8 cellular contexts compared by ENCODE assay signal in the genomic region with DNA sequence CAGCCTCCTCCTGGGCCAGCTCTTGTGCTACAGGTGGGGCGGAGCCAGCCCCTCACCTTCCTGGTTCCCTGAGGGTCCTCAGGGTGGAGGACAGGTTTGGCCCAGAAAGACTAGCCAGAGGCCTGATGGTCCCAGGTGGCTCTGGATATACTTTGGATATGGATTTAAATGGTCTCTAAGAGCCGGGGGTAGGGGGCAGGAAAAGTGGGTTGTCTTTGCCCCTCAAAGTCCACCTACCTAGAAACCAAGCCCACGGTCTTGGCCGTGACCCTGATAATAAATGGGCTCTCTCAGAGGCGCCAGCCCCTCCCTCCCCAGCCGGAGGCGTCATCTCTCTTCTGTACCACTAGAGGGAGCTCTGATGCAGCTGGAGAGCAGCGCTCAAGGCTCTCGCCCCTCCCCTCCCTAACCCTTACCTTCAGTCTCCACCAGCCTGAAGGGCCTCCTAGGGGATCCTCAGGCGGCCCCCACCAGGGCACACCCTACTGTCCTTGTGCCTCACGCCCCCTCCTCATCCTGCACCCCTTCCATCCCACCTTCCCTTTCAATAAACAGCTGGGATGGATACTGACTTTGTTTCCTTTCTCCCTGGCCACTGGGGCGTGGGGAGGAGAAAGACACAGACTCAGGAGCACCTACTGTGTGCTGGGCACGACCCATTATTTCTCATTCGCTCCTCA. TPM values are rescaled to one million over a fixed set of nuclear protein-coding genes. Genes with fewer than 3 reads are reported as not detected.
DNase-seq lines count a peak whose midpoint lies in the region; ATAC-seq and TF ChIP-seq lines count a peak whose summit lies in the region.

No MANE protein-coding gene starts in this region.

- H3K9me3 ChIP-seq in lower lobe of right lung, result no peaks in the 10 kb centered on the region

- ATAC-seq in GM19043 (IDR thresholded peaks at IDR 0.05; ENCODE audit: low read depth, unreplicated experiment) (peak; percentile 78), HG03354 (IDR thresholded peaks at IDR 0.05; ENCODE audit: poor library complexity, severe bottlenecking, unreplicated experiment) (peak; percentile 90), lower lobe of right lung (peak; percentile 94 to 96)

- no peak overlapping the region for H3K4me3 ChIP-seq in lower lobe of right lung

- H3K27me3 ChIP-seq in lower lobe of right lung (ENCODE audit: low read depth), result no peaks in the 10 kb centered on the region

- intact Hi-C loops in lower lobe of right lung (cut with DNase I), result loop anchor here (10.0 kb wide), 2 partner anchors 50 to 120 kb away; partner anchors contain the start of gene RBCK1

- H3K4me1 ChIP-seq in lower lobe of right lung, result peaks cover 9% of the 10 kb centered on the region

- no peak overlapping the region for H3K27ac ChIP-seq in lower lobe of right lung

- DNase-seq in AG20443 (ENCODE audit: low spot score) (peak; percentile 91), NCI-H524 treated with DMSO at 0.1 percent for 48 hours (lab: John Stamatoyannopoulos, UW) (peak; percentile 48), dedifferentiated amniotic fluid mesenchymal stem cell (ENCODE audit: extremely low spot score) (peak; percentile 73), lower lobe of right lung (peak; percentile 84)
- peak; percentile 85 for DNase-seq in activated CD4-positive, alpha-beta T cell treated with anti-CD3 and anti-CD28 coated beads for 48 hours
- peak; percentile 68 for DNase-seq in stimulated activated CD8-positive, alpha-beta memory T cell treated with anti-CD3 and anti-CD28 coated beads, Interleukin-15, amount 100 ng/mL, for 1 hour (ENCODE audit: low read depth)

- TF ChIP-seq CTCF in lower lobe of right lung (IDR thresholded peaks at IDR 0.05), result peak; percentile 97

- peaks cover 6% of the 10 kb centered on the region for H3K36me3 ChIP-seq in lower lobe of right lung

RNA-seq across cellular contexts. Expression of gene NRSN2, which starts 7.5 kb away (rescaled TPM):
- total RNA-seq in lower lobe of right lung, result 17.3 TPM

RNA-seq across cellular contexts. Expression of gene TRIB3, which starts 26.1 kb away (rescaled TPM):
- 13.9 TPM for total RNA-seq in lower lobe of right lung

RNA-seq across cellular contexts. Expression of gene SOX12, which starts 29.1 kb away (rescaled TPM):
- total RNA-seq in lower lobe of right lung, result 9.8 TPM

RNA-seq across cellular contexts. Expression of gene RBCK1, which starts 53.7 kb away (rescaled TPM):
- total RNA-seq in lower lobe of right lung, result 95.7 TPM

RNA-seq across cellular contexts. Expression of gene ZCCHC3, which starts 57.1 kb away (rescaled TPM):
- 15.6 TPM for total RNA-seq in lower lobe of right lung
